In genomic region chr5:149172709-149173505, GRCh38 we compare ENCODE assay signal across 13 cellular contexts. TPM values are rescaled to one million over a fixed set of nuclear protein-coding genes. Genes with fewer than 3 reads are reported as not detected.
A peak's percentile ranks its signal among the peaks of the same experiment; 100 is the strongest.
DNase-seq lines count a peak whose midpoint lies in the region; ATAC-seq and TF ChIP-seq lines count a peak whose summit lies in the region.
"Had no signal": no experiment of that assay in that cellular context is flagged by ENCODE, and none has a peak within 500 bp of the region (broad histone marks: within the 10 kb centered on the region; RNA-seq: fewer than 3 reads in every experiment).

No MANE protein-coding gene starts in this region.

- H3K4me3 ChIP-seq in HAP-1 = no peak overlapping the region
- H3K4me3 ChIP-seq: BLaER1 had no signal

- peak overlapping the region; percentile 48 for H3K27ac Mint-ChIP-seq in neural crest cell (ENCODE audit: unreplicated experiment)
- H3K27ac Mint-ChIP-seq in effector memory CD8-positive, alpha-beta T cell = no peak overlapping the region
- H3K27ac Mint-ChIP-seq: activated naive CD4-positive, alpha-beta T cell treated with anti-CD3 and anti-CD28 coated beads, Interleukin-2, amount 10 ng/mL, durations not matched to agents 7 days and 5 days had no signal

- no peaks in the 10 kb centered on the region for H3K36me3 ChIP-seq in HAP-1 (replicated peaks)
- H3K36me3 ChIP-seq: BLaER1 had no signal

- DNase-seq in AG20443 (ENCODE audit: low spot score) (peak; percentile 20), dermis blood vessel endothelial cell (peak; percentile 18), neural crest cell (ENCODE audit: low read depth, low spot score) (no peak), globus pallidus (ENCODE audit: low spot score) (no peak), amniotic stem cell (lab: John Stamatoyannopoulos, UW) (no peak), HAP-1 (ENCODE audit: low spot score in 2 of 2) (no peak)
- DNase-seq in effector memory CD8-positive, alpha-beta T cell = no peak
- DNase-seq: activated naive CD4-positive, alpha-beta T cell treated with anti-CD3 and anti-CD28 coated beads, Interleukin-2, amount 10 ng/mL, durations not matched to agents 7 days and 5 days; hippocampal formation; NCI-H1694 treated with DMSO at 0.1 percent for 48 hours; NCI-H774 had no signal

- no peaks in the 10 kb centered on the region for H3K4me1 ChIP-seq in HAP-1
- H3K4me1 ChIP-seq: BLaER1 had no signal

- peaks cover 7% of the 10 kb centered on the region for H3K4me1 Mint-ChIP-seq in neural crest cell
- H3K4me1 Mint-ChIP-seq in effector memory CD8-positive, alpha-beta T cell (ENCODE audit: low read depth in 2 of 2) = no peaks in the 10 kb centered on the region
- H3K4me1 Mint-ChIP-seq: activated naive CD4-positive, alpha-beta T cell treated with anti-CD3 and anti-CD28 coated beads, Interleukin-2, amount 10 ng/mL, durations not matched to agents 7 days and 5 days had no signal

- TF ChIP-seq CTCF in neural crest cell (conservative IDR thresholded peaks at IDR 0.05) = no peak

- no peaks in the 10 kb centered on the region for H3K9me3 Mint-ChIP-seq in neural crest cell
- no peaks in the 10 kb centered on the region for H3K9me3 Mint-ChIP-seq in effector memory CD8-positive, alpha-beta T cell
- H3K9me3 Mint-ChIP-seq: activated naive CD4-positive, alpha-beta T cell treated with anti-CD3 and anti-CD28 coated beads, Interleukin-2, amount 10 ng/mL, durations not matched to agents 7 days and 5 days had no signal

- H3K27me3 Mint-ChIP-seq in neural crest cell (ENCODE audit: low read depth) = no peaks in the 10 kb centered on the region
- peaks cover 31 to 48% of the 10 kb centered on the region in 2 donors for H3K27me3 Mint-ChIP-seq in effector memory CD8-positive, alpha-beta T cell

- no peak overlapping the region for H3K4me3 Mint-ChIP-seq in neural crest cell
- no peak overlapping the region for H3K4me3 Mint-ChIP-seq in effector memory CD8-positive, alpha-beta T cell
- H3K4me3 Mint-ChIP-seq: activated naive CD4-positive, alpha-beta T cell treated with anti-CD3 and anti-CD28 coated beads, Interleukin-2, amount 10 ng/mL, durations not matched to agents 7 days and 5 days had no signal

- peaks cover 4% of the 10 kb centered on the region for H3K27me3 ChIP-seq in HAP-1 (ENCODE audit: low read depth)
- H3K27me3 ChIP-seq: BLaER1 had no signal

- H3K9me3 ChIP-seq in HAP-1 = no peaks in the 10 kb centered on the region
- H3K9me3 ChIP-seq: BLaER1 had no signal

- no peaks in the 10 kb centered on the region for H3K36me3 Mint-ChIP-seq in neural crest cell (ENCODE audit: low read depth)
- no peaks in the 10 kb centered on the region for H3K36me3 Mint-ChIP-seq in effector memory CD8-positive, alpha-beta T cell (ENCODE audit: insufficient read depth)
- H3K36me3 Mint-ChIP-seq: activated naive CD4-positive, alpha-beta T cell treated with anti-CD3 and anti-CD28 coated beads, Interleukin-2, amount 10 ng/mL, durations not matched to agents 7 days and 5 days had no signal

- in situ Hi-C loops in HAP-1 (cut with MboI; ENCODE audit: low sequenced_read_pairs) = no loop called here

- ATAC-seq in HG02840 (IDR thresholded peaks at IDR 0.05; ENCODE audit: low FRiP score, unreplicated experiment) = peak; percentile 15
- no peak for ATAC-seq in effector memory CD8-positive, alpha-beta T cell (replicated peaks)

RNA-seq across cellular contexts. Expression of gene ABLIM3, which starts 31.6 kb away (rescaled TPM):
- total RNA-seq in dermis blood vessel endothelial cell (29.8 and 41.3 TPM in 2 replicates), neural crest cell (2.4 and 3.0 TPM in 2 replicates)

Comparison
In these comparisons a context has a peak if more than half of its experiments do, and no peak if none do; other contexts are left out.
1. DNase-seq: peak in AG20443 (single experiment) and dermis blood vessel endothelial cell (single experiment); none in neural crest cell (single experiment), effector memory CD8-positive, alpha-beta T cell (0 of 3), globus pallidus (single experiment), amniotic stem cell (single experiment) and HAP-1 (0 of 2).